10 cellular contexts compared by ENCODE assay signal in the genomic region with DNA sequence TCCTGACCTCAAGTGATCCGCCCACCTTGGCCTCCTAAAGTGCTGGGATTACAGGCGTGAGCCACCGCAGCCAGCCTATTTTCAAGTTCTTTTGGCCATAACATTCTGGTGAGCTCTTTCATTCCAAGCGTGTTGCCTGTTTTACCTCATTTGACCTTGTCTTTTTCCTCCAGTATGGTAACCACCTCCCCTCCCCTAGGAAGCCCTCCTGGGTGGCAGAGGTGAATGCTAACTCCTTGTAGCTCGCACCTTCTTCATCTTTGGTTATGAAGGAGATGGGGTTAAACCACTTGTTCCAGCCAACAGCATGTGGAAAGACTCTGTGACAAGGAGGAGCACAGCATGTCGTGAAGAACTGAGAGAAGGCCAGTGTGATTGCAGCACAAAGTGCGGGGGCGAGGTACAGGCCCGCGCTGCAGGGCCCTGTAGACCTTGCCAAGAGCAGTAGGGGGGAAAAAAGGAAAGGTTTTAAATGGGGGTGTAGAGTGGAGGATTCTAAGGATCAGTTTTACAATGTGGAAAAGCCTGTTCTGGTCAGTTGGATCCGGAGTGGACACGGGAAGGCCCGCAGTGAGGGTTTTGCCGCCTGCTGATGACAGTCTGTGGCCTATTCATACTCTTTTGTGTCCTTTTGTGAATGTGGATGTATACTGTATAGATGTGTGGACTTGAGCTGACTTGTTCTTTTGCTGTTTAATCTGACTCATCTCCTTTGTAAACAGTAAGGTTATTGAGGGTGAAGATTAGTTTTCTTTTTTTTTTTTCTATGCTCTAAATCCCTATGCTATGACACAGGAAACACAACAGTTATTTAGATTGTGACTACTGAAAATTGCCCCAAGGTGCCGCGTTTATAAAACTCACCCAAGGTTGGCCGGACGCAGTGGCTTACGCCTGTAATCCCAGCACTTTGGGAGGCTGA. TPM values are rescaled to one million over a fixed set of nuclear protein-coding genes. Genes with fewer than 3 reads are reported as not detected.
DNase-seq lines count a peak whose midpoint lies in the region; ATAC-seq and TF ChIP-seq lines count a peak whose summit lies in the region.
"Had no signal": no experiment of that assay in that cellular context is flagged by ENCODE, and none has a peak within 500 bp of the region (broad histone marks: within the 10 kb centered on the region; RNA-seq: fewer than 3 reads in every experiment).

No MANE protein-coding gene starts in this region.

- CTCF ChIA-PET in A673 (lab: Charles Lee) = interaction anchor here (0.5 kb wide), 1 partner anchor 124 kb away, joined by 5 read pairs; no protein-coding TSS in a partner anchor

- H3K4me3 ChIP-seq in A673 (ENCODE audit: low read depth, low read length, poor library complexity, severe bottlenecking) (no peak overlapping the region), LNCaP clone FGC (ENCODE audit: low read depth, low read length) (no peak overlapping the region), lower leg skin (ENCODE audit: low read depth, poor library complexity, severe bottlenecking) (no peak overlapping the region)

- H3K27me3 ChIP-seq in A673 (replicated peaks; ENCODE audit: insufficient read depth, low read depth, low read length, poor library complexity) = no peaks in the 10 kb centered on the region

- peak; percentile 65 for DNase-seq in A673 (ENCODE audit: low spot score)
- peak; percentile 46 for DNase-seq in LNCaP clone FGC (ENCODE audit: low read depth)
- DNase-seq in chondrocyte (ENCODE audit: low spot score) = no peak
- peak; percentile 44 for DNase-seq in mucosa of gallbladder (ENCODE audit: low spot score)
- DNase-seq in activated naive CD4-positive, alpha-beta T cell treated with Interleukin-2 at 50 U/mL for 16 hours = no peak
- DNase-seq in lower leg skin (ENCODE audit: low spot score in 2 of 2) = no peak
- DNase-seq: activated naive CD8-positive, alpha-beta T cell treated with anti-CD3 and anti-CD28 coated beads, Interleukin-2, amount 10 ng/mL, durations not matched to agents 7 days and 5 days; DND-41 had no signal

- POLR2A ChIA-PET in A673 (lab: Charles Lee; ENCODE audit: low non-redundant PET) = no interaction called here

- peak overlapping the region; percentile 69 for H3K27ac ChIP-seq in A673 (ENCODE audit: low read depth, low read length, poor library complexity, severe bottlenecking)

- peak overlapping the region; percentile 78 for H3K27ac Mint-ChIP-seq in chondrocyte (ENCODE audit: unreplicated experiment)
- H3K27ac Mint-ChIP-seq: activated naive CD8-positive, alpha-beta T cell treated with anti-CD3 and anti-CD28 coated beads, Interleukin-2, amount 10 ng/mL, durations not matched to agents 7 days and 5 days had no signal

- WGBS in lower leg skin, 2 donors = 32 to 40% methylated on average over 19 of the region's 19 CpGs

- no peak for TF ChIP-seq POLR2A in lower leg skin (IDR thresholded peaks at IDR 0.05)

- H3K4me1 ChIP-seq in A673 (ENCODE audit: insufficient read depth, low read length, poor library complexity, severe bottlenecking) = peaks cover 7% of the 10 kb centered on the region

- H3K4me1 Mint-ChIP-seq in chondrocyte (ENCODE audit: low read depth) = peaks cover 12% of the 10 kb centered on the region
- H3K4me1 Mint-ChIP-seq: activated naive CD8-positive, alpha-beta T cell treated with anti-CD3 and anti-CD28 coated beads, Interleukin-2, amount 10 ng/mL, durations not matched to agents 7 days and 5 days had no signal

- H3K36me3 Mint-ChIP-seq in chondrocyte (ENCODE audit: low read depth) = peaks cover 4% of the 10 kb centered on the region

- no TSS peak for BruUV-seq in A673 (replicated peaks; lab: Mats Ljungman, UMichigan)

- no peaks in the 10 kb centered on the region for H3K9me3 ChIP-seq in A673 (ENCODE audit: low read depth, low read length, poor library complexity, severe bottlenecking)

- ATAC-seq in GM18511 (IDR thresholded peaks at IDR 0.05; ENCODE audit: unreplicated experiment) (no peak), HG03460 (IDR thresholded peaks at IDR 0.05; ENCODE audit: unreplicated experiment) (no peak)

- H3K27me3 Mint-ChIP-seq in chondrocyte (ENCODE audit: low read depth) = no peaks in the 10 kb centered on the region
- H3K27me3 Mint-ChIP-seq: activated naive CD8-positive, alpha-beta T cell treated with anti-CD3 and anti-CD28 coated beads, Interleukin-2, amount 10 ng/mL, durations not matched to agents 7 days and 5 days had no signal

- TF ChIP-seq CTCF in A673 (conservative IDR thresholded peaks at IDR 0.05; ENCODE audit: low read depth, low read length) = no peak
- TF ChIP-seq CTCF in LNCaP clone FGC (IDR thresholded peaks at IDR 0.05; ENCODE audit: control insufficient read depth, extremely low read depth, insufficient read depth) = no peak
- TF ChIP-seq CTCF in chondrocyte (IDR thresholded peaks at IDR 0.05) = no peak
- TF ChIP-seq CTCF in lower leg skin (IDR thresholded peaks at IDR 0.05) = no peak

- no peak overlapping the region for H3K4me3 Mint-ChIP-seq in chondrocyte (ENCODE audit: unreplicated experiment)
- H3K4me3 Mint-ChIP-seq: activated naive CD8-positive, alpha-beta T cell treated with anti-CD3 and anti-CD28 coated beads, Interleukin-2, amount 10 ng/mL, durations not matched to agents 7 days and 5 days had no signal

- intact Hi-C loops in A673 (cut with micrococcal nuclease; ENCODE audit: unreplicated experiment) = no loop called here
- intact Hi-C loops in lower leg skin (cut with DNase I; ENCODE audit: low total_unique reads) = no loop called here

- no peaks in the 10 kb centered on the region for H3K9me3 Mint-ChIP-seq in chondrocyte (ENCODE audit: low read depth)

- H3K36me3 ChIP-seq in A673 (ENCODE audit: insufficient read depth, low read length, poor library complexity, severe bottlenecking) = no peaks in the 10 kb centered on the region

RNA-seq across cellular contexts. Expression of gene ZNF436, which starts 7.5 kb away (rescaled TPM):
- total RNA-seq in A673 (2021) (13.7 and 14.8 TPM in 2 replicates), chondrocyte (17.0 to 18.6 TPM (median 17.4 TPM) in 3 replicates), mucosa of gallbladder (14.2 TPM), lower leg skin (10 to 100 TPM; 19.1 to 41.6 (median 32.8) TPM)

RNA-seq across cellular contexts. Expression of gene HNRNPR, which starts 33.1 kb away (rescaled TPM):
- total RNA-seq in A673 (2021) (300 and 304 TPM in 2 replicates), chondrocyte (91.0 to 151 TPM (median 91.3 TPM) in 3 replicates), mucosa of gallbladder (83.3 TPM), lower leg skin (10 to 100 TPM; 37.7 to 61.1 (median 55.0) TPM)

RNA-seq across cellular contexts. Expression of gene TCEA3, which starts 47.4 kb away (rescaled TPM):
- 0.76 and 0.99 TPM in 2 replicates for total RNA-seq in A673 (2021)
- total RNA-seq in chondrocyte = 15.7 to 17.8 TPM (median 16.9 TPM) in 3 replicates
- total RNA-seq in mucosa of gallbladder = 32.0 TPM
- 10 to 100 TPM; 39.5 to 49.1 (median 46.2) TPM for total RNA-seq in lower leg skin

Comparison
In these comparisons a context has a peak if more than half of its experiments do, and no peak if none do; other contexts are left out.
1. DNase-seq: peak in A673 (single experiment), LNCaP clone FGC (single experiment) and mucosa of gallbladder (single experiment); none in chondrocyte (single experiment), activated naive CD4-positive, alpha-beta T cell treated with Interleukin-2 at 50 U/mL for 16 hours (single experiment) and lower leg skin (0 of 2).